Comparison of ENCODE assay signal across 13 cellular contexts in the genomic region with DNA sequence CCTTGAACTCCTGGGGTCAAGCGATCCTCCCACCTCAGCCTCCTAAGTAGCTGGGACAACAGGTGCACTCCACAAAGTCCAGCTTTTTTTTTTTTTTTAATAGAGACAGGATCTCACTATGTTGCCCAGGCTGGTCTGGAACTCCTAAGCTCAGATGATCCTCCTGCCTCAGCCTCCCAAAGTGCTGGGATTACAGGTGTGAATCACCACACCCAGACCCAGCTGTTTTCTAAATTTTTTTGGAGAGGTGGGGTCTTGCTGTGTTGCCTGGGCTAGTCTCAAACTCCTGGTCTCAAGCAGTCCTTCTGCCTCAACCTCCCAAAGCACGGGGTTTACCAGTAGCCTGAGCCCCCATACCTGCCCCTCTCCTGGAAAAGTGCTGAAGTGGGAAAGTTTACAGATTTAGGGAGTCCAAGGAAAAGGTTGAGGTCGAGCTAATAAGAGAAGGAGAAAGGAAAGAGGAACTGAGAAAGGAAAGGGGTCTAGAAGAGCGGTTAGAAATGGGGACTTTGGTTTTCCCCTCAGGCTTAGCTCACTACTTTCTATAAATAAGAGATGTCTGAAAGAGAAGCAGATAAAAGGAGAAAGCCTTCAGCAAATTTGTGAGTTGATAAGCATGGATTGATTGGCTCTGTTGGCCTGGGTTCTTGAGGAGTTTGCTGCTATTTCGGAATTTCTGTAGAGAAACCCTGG. TPM values are rescaled to one million over a fixed set of nuclear protein-coding genes. Genes with fewer than 3 reads are reported as not detected.
DNase-seq lines count a peak whose midpoint lies in the region; ATAC-seq and TF ChIP-seq lines count a peak whose summit lies in the region.
"Had no signal": no experiment of that assay in that cellular context is flagged by ENCODE, and none has a peak within 500 bp of the region (broad histone marks: within the 10 kb centered on the region; RNA-seq: fewer than 3 reads in every experiment).

No MANE protein-coding gene starts in this region.

- no peak overlapping the region for H3K9ac ChIP-seq in OCI-LY1 (ENCODE audit: low read length)

- H3K36me3 ChIP-seq in OCI-LY1 (ENCODE audit: insufficient read depth, low read length) (0 out of 2 replicates have a peak, but pooled peaks cover 5% of the 10 kb centered on the region), SJCRH30 (peaks cover 3% of the 10 kb centered on the region; the same call in 1 of the 2 replicates)

- no peak overlapping the region for H3K27ac Mint-ChIP-seq in activated naive CD8-positive, alpha-beta T cell treated with anti-CD3 and anti-CD28 coated beads, Interleukin-2, amount 50 U/mL, for 24 hours
- H3K27ac Mint-ChIP-seq: nephron had no signal

- peaks cover 7% of the 10 kb centered on the region; the same call in 1 of the 2 replicates for H4K20me1 ChIP-seq in OCI-LY1 (ENCODE audit: insufficient read depth, low read length)

- no peaks in the 10 kb centered on the region for H3K27me3 Mint-ChIP-seq in activated naive CD8-positive, alpha-beta T cell treated with anti-CD3 and anti-CD28 coated beads, Interleukin-2, amount 50 U/mL, for 24 hours
- H3K27me3 Mint-ChIP-seq: CD4-positive, CD25-positive, alpha-beta regulatory T cell; central memory CD8-positive, alpha-beta T cell had no signal

- H3K4me1 ChIP-seq in OCI-LY1 (ENCODE audit: insufficient read depth, low read length, severe bottlenecking), result peaks cover 25% of the 10 kb centered on the region
- no peaks in the 10 kb centered on the region for H3K4me1 ChIP-seq in SJCRH30

- H3K4me2 ChIP-seq in OCI-LY1 (ENCODE audit: low read length), result peak overlapping the region; percentile 24; the same call in 1 of the 2 replicates

- H3K27me3 ChIP-seq in OCI-LY1 (ENCODE audit: insufficient read depth, low read length), result no peaks in the 10 kb centered on the region
- no peaks in the 10 kb centered on the region for H3K27me3 ChIP-seq in SJCRH30

- H3K4me3 ChIP-seq in GM12875 (ENCODE audit: low read depth, low read length) (peak overlapping the region; percentile 21), OCI-LY1 (ENCODE audit: low read depth, low read length, poor library complexity, severe bottlenecking) (no peak overlapping the region), SJCRH30 (no peak overlapping the region)

- no peaks in the 10 kb centered on the region for H3F3A ChIP-seq in OCI-LY1 (ENCODE audit: insufficient read depth, low read length)

- peaks cover 2% of the 10 kb centered on the region for H3K36me3 Mint-ChIP-seq in activated naive CD8-positive, alpha-beta T cell treated with anti-CD3 and anti-CD28 coated beads, Interleukin-2, amount 50 U/mL, for 24 hours (ENCODE audit: low read depth)

- H3K79me2 ChIP-seq in OCI-LY1 (ENCODE audit: insufficient read depth, low read length), result peaks cover 7% of the 10 kb centered on the region; the same call in 1 of the 2 replicates

- peaks cover 68% of the 10 kb centered on the region for H3K4me1 Mint-ChIP-seq in activated naive CD8-positive, alpha-beta T cell treated with anti-CD3 and anti-CD28 coated beads, Interleukin-2, amount 50 U/mL, for 24 hours

- no peak overlapping the region for H2AFZ ChIP-seq in OCI-LY1 (ENCODE audit: low read length)

- no peaks in the 10 kb centered on the region for H3K9me2 ChIP-seq in OCI-LY1 (ENCODE audit: low read depth, low read length)

- ATAC-seq in GM21367 (IDR thresholded peaks at IDR 0.05; ENCODE audit: unreplicated experiment), result peak; percentile 49
- ATAC-seq in HG03095 (IDR thresholded peaks at IDR 0.05; ENCODE audit: unreplicated experiment), result peak; percentile 54
- no peak for ATAC-seq in activated naive CD8-positive, alpha-beta T cell treated with anti-CD3 and anti-CD28 coated beads, Interleukin-2, amount 50 U/mL, for 24 hours

- no peak for TF ChIP-seq CTCF in GM12875 (IDR thresholded peaks at IDR 0.05; ENCODE audit: borderline replicate concordance, insufficient read depth, low read depth, low read length)
- TF ChIP-seq CTCF in OCI-LY1 (IDR thresholded peaks at IDR 0.05; ENCODE audit: low read length), result no peak

- H3K9me3 Mint-ChIP-seq in activated naive CD8-positive, alpha-beta T cell treated with anti-CD3 and anti-CD28 coated beads, Interleukin-2, amount 50 U/mL, for 24 hours, result no peaks in the 10 kb centered on the region
- H3K9me3 Mint-ChIP-seq: CD4-positive, CD25-positive, alpha-beta regulatory T cell; central memory CD8-positive, alpha-beta T cell; nephron had no signal

- no peak for DNase-seq in SJCRH30
- DNase-seq in 8988T, result no peak
- DNase-seq in AML-193 (lab: John Stamatoyannopoulos, UW), result no peak
- DNase-seq in activated naive CD8-positive, alpha-beta T cell treated with anti-CD3 and anti-CD28 coated beads, Interleukin-2, amount 50 U/mL, for 24 hours, result no peak
- DNase-seq: CD4-positive, CD25-positive, alpha-beta regulatory T cell; hippocampal formation; NCI-H510A had no signal

- H3K27ac ChIP-seq in OCI-LY1 (ENCODE audit: low read depth, low read length, poor library complexity, severe bottlenecking) (no peak overlapping the region), SJCRH30 (no peak overlapping the region)

- no peaks in the 10 kb centered on the region for H3K9me3 ChIP-seq in OCI-LY1 (ENCODE audit: low read length)
- H3K9me3 ChIP-seq in SJCRH30 (replicated peaks), result no peaks in the 10 kb centered on the region

- H3K4me3 Mint-ChIP-seq in activated naive CD8-positive, alpha-beta T cell treated with anti-CD3 and anti-CD28 coated beads, Interleukin-2, amount 50 U/mL, for 24 hours, result no peak overlapping the region
- H3K4me3 Mint-ChIP-seq: CD4-positive, CD25-positive, alpha-beta regulatory T cell; central memory CD8-positive, alpha-beta T cell; nephron had no signal

RNA-seq across cellular contexts. Expression of gene UBE2E1, which starts 23.6 kb away (rescaled TPM):
- total RNA-seq in SJCRH30 (2014; rRNA removed; shearing (Covaris generic)), result 169 and 182 TPM in 2 replicates
